Comparison of ENCODE assay signal across 12 cellular contexts in the genomic region with DNA sequence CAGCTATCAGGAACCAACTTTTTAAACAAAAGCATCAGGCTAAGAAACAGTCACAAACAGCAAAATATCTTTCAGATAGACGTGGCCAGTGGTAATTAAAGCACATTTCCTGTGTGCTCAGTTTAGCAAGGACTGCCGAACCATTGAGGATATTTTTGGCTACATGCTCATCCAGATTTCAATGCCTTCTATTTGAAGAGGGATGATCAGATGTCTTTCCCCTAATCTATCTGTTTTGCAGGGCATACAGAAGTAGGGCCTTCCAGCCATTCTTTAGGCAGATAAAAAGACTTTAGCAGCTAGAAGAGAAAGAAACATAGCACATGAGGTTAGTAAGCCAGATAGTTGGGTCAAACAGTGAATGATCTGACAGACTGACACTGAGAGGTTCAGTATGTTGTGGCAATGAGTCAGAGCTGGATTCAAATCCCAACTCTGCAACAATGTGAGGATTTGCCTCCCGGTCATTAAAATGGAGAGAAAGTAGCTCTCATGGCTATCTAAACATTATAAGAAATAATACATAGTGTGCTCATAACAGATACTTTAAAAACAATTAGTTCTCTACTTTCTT.
DNase-seq lines count a peak whose midpoint lies in the region; ATAC-seq and TF ChIP-seq lines count a peak whose summit lies in the region.
"Had no signal": no experiment of that assay in that cellular context is flagged by ENCODE, and none has a peak within 500 bp of the region (broad histone marks: within the 10 kb centered on the region; RNA-seq: fewer than 3 reads in every experiment).

No MANE protein-coding gene starts in this region.

- no peak overlapping the region for H3K4me3 ChIP-seq in epithelial cell of esophagus (ENCODE audit: low read length)

- ATAC-seq in GM21381 (IDR thresholded peaks at IDR 0.05; ENCODE audit: unreplicated experiment), result no peak

- TF ChIP-seq CTCF in epithelial cell of esophagus (IDR thresholded peaks at IDR 0.05; ENCODE audit: insufficient read depth, low read depth, low read length, missing control alignments) (no peak), nephron progenitor cell (IDR thresholded peaks at IDR 0.05) (no peak)

- no peak overlapping the region for H3K4me3 Mint-ChIP-seq in nephron progenitor cell
- H3K4me3 Mint-ChIP-seq: activated B cell treated with CpG ODN at 0.5 μM for 24 hours, naive B cell had no signal

- peak overlapping the region; percentile 57 for H3K27ac Mint-ChIP-seq in nephron progenitor cell
- H3K27ac Mint-ChIP-seq: activated B cell treated with CpG ODN at 0.5 μM for 24 hours had no signal

- H3K4me1 Mint-ChIP-seq in nephron progenitor cell, result peaks cover 30% of the 10 kb centered on the region

- H3K27me3 Mint-ChIP-seq in nephron progenitor cell (ENCODE audit: low read depth, poor library complexity), result peaks cover 13% of the 10 kb centered on the region

- H3K36me3 Mint-ChIP-seq in nephron progenitor cell (ENCODE audit: low read depth), result no peaks in the 10 kb centered on the region
- H3K36me3 Mint-ChIP-seq: naive B cell had no signal

- H3K9me3 Mint-ChIP-seq in nephron progenitor cell, result peaks cover 9% of the 10 kb centered on the region
- H3K9me3 Mint-ChIP-seq: activated B cell treated with CpG ODN at 0.5 μM for 24 hours had no signal

- peak; percentile 23 for DNase-seq in Daoy (ENCODE audit: low read depth)
- peak; percentile 48 for DNase-seq in NCI-H1092 (lab: John Stamatoyannopoulos, UW)
- peak; percentile 13 for DNase-seq in epithelial cell of esophagus (ENCODE audit: low read depth)
- DNase-seq in nephron progenitor cell, result no peak
- DNase-seq in D341Med (ENCODE audit: low spot score), result no peak
- DNase-seq in cortex of kidney (lab: John Stamatoyannopoulos, UW), result no peak
- DNase-seq in effector CD8-positive, alpha-beta T cell (lab: John Stamatoyannopoulos, UW), result no peak
- DNase-seq: activated B cell treated with CpG ODN at 0.5 μM for 24 hours; cerebellar nuclear complex; naive B cell; stimulated activated naive CD4-positive, alpha-beta T cell treated with Interleukin-2 at 50 U/mL for 16 hours had no signal

Comparison
In these comparisons a context has a peak if more than half of its experiments do, and no peak if none do; other contexts are left out.
1. DNase-seq: peak in Daoy (single experiment), NCI-H1092 (single experiment) and epithelial cell of esophagus (single experiment); none in nephron progenitor cell (single experiment), D341Med (single experiment), cortex of kidney (single experiment) and effector CD8-positive, alpha-beta T cell (single experiment).